In the genomic region with DNA sequence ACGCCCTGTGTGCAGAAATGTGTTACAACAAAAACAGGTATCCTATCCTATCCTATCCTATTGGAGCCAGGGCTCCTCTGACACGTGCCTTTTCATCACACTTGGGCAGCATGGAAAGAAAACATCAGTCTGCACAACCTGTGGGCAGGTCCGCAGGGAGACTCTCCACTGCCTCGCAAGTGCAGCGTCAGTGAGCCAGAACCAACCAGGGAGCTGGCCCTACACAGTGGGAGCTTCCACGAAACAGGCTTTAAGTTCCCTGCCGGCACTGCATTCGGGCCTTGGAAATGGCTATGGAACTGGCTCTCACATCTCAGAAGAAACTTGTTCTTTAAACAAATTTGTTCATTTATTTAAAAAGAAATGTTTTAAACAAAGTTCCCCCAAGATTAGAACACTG, we compare ENCODE assay signal across 1 cellular context.
TF ChIP-seq lines count a peak whose summit lies in the region.

No MANE protein-coding gene starts in this region.

TF ChIP-seq in GM23338, 12 proteins besides CTCF, POLR2A, EP300 and RAD21 (continued from another document):
- TF ChIP-seq, protein P1, sequence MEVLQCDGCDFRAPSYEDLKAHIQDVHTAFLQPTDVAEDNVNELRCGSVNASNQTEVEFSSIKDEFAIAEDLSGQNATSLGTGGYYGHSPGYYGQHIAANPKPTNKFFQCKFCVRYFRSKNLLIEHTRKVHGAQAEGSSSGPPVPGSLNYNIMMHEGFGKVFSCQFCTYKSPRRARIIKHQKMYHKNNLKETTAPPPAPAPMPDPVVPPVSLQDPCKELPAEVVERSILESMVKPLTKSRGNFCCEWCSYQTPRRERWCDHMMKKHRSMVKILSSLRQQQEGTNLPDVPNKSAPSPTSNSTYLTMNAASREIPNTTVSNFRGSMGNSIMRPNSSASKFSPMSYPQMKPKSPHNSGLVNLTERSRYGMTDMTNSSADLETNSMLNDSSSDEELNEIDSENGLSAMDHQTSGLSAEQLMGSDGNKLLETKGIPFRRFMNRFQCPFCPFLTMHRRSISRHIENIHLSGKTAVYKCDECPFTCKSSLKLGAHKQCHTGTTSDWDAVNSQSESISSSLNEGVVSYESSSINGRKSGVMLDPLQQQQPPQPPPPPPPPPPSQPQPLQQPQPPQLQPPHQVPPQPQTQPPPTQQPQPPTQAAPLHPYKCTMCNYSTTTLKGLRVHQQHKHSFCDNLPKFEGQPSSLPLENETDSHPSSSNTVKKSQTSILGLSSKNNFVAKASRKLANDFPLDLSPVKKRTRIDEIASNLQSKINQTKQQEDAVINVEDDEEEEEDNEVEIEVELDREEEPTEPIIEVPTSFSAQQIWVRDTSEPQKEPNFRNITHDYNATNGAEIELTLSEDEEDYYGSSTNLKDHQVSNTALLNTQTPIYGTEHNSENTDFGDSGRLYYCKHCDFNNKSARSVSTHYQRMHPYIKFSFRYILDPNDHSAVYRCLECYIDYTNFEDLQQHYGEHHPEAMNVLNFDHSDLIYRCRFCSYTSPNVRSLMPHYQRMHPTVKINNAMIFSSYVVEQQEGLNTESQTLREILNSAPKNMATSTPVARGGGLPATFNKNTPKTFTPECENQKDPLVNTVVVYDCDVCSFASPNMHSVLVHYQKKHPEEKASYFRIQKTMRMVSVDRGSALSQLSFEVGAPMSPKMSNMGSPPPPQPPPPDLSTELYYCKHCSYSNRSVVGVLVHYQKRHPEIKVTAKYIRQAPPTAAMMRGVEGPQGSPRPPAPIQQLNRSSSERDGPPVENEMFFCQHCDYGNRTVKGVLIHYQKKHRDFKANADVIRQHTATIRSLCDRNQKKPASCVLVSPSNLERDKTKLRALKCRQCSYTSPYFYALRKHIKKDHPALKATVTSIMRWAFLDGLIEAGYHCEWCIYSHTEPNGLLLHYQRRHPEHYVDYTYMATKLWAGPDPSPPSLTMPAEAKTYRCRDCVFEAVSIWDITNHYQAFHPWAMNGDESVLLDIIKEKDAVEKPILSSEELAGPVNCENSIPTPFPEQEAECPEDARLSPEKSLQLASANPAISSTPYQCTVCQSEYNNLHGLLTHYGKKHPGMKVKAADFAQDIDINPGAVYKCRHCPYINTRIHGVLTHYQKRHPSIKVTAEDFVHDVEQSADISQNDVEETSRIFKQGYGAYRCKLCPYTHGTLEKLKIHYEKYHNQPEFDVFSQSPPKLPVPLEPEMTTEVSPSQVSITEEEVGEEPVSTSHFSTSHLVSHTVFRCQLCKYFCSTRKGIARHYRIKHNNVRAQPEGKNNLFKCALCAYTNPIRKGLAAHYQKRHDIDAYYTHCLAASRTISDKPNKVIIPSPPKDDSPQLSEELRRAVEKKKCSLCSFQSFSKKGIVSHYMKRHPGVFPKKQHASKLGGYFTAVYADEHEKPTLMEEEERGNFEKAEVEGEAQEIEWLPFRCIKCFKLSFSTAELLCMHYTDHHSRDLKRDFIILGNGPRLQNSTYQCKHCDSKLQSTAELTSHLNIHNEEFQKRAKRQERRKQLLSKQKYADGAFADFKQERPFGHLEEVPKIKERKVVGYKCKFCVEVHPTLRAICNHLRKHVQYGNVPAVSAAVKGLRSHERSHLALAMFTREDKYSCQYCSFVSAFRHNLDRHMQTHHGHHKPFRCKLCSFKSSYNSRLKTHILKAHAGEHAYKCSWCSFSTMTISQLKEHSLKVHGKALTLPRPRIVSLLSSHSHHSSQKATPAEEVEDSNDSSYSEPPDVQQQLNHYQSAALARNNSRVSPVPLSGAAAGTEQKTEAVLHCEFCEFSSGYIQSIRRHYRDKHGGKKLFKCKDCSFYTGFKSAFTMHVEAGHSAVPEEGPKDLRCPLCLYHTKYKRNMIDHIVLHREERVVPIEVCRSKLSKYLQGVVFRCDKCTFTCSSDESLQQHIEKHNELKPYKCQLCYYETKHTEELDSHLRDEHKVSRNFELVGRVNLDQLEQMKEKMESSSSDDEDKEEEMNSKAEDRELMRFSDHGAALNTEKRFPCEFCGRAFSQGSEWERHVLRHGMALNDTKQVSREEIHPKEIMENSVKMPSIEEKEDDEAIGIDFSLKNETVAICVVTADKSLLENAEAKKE (CRISPR knock-in tag; IDR thresholded peaks at IDR 0.05) = no peak
- TF ChIP-seq STAT1 (IDR thresholded peaks at IDR 0.05; ENCODE audit: unreplicated experiment) (no peak), EZH2 (IDR thresholded peaks at IDR 0.05; ENCODE audit: low read depth, unreplicated experiment) (no peak), ZNF331 (CRISPR knock-in tag; IDR thresholded peaks at IDR 0.05; ENCODE audit: low read depth) (no peak), NANOG (IDR thresholded peaks at IDR 0.05; ENCODE audit: borderline replicate concordance) (no peak), ZNF114 (CRISPR knock-in tag; IDR thresholded peaks at IDR 0.05) (no peak), EZH2phosphoT487 (IDR thresholded peaks at IDR 0.05; ENCODE audit: unreplicated experiment) (no peak)
- TF ChIP-seq, protein P2, sequence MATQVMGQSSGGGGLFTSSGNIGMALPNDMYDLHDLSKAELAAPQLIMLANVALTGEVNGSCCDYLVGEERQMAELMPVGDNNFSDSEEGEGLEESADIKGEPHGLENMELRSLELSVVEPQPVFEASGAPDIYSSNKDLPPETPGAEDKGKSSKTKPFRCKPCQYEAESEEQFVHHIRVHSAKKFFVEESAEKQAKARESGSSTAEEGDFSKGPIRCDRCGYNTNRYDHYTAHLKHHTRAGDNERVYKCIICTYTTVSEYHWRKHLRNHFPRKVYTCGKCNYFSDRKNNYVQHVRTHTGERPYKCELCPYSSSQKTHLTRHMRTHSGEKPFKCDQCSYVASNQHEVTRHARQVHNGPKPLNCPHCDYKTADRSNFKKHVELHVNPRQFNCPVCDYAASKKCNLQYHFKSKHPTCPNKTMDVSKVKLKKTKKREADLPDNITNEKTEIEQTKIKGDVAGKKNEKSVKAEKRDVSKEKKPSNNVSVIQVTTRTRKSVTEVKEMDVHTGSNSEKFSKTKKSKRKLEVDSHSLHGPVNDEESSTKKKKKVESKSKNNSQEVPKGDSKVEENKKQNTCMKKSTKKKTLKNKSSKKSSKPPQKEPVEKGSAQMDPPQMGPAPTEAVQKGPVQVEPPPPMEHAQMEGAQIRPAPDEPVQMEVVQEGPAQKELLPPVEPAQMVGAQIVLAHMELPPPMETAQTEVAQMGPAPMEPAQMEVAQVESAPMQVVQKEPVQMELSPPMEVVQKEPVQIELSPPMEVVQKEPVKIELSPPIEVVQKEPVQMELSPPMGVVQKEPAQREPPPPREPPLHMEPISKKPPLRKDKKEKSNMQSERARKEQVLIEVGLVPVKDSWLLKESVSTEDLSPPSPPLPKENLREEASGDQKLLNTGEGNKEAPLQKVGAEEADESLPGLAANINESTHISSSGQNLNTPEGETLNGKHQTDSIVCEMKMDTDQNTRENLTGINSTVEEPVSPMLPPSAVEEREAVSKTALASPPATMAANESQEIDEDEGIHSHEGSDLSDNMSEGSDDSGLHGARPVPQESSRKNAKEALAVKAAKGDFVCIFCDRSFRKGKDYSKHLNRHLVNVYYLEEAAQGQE (IDR thresholded peaks at IDR 0.05; ENCODE audit: unreplicated experiment) = no peak
